Comparison of ENCODE assay signal across 8 cellular contexts in genomic region chr14:67359775-67360468, GRCh38. TPM values are rescaled to one million over a fixed set of nuclear protein-coding genes. Genes with fewer than 3 reads are reported as not detected.
DNase-seq lines count a peak whose midpoint lies in the region; ATAC-seq and TF ChIP-seq lines count a peak whose summit lies in the region.

ATP6V1D (minus strand) TSS chr14:67359804; CDS start chr14:67359698, 106 bp downstream.
EIF2S1 (plus strand) TSS chr14:67360328; CDS start chr14:67364768, 4,440 bp downstream.

- H3K4me3 ChIP-seq in fibroblast of pulmonary artery (replicated peaks; ENCODE audit: low read depth, low read length): peak within 1 kb of the TSS; percentile 98

- DNase-seq in ELR (ENCODE audit: low read depth) (peak; percentile 99), H4 (ENCODE audit: low spot score) (peak; percentile 99), LoVo (ENCODE audit: low spot score) (peak; percentile 99), fibroblast of pulmonary artery (ENCODE audit: low read depth) (peak; percentile 99)
- DNase-seq in activated effector memory CD4-positive, alpha-beta T cell treated with Interleukin-2 at 50 U/mL for 16 hours: peak; percentile 99
- DNase-seq in stimulated activated naive CD8-positive, alpha-beta T cell treated with anti-CD3 and anti-CD28 coated beads, Interleukin-15, amount 100 ng/mL, for 72 hours: peak; percentile 99 to 100

- TF ChIP-seq CTCF in fibroblast of pulmonary artery (IDR thresholded peaks at IDR 0.05; ENCODE audit: low read length, missing control alignments) (peak; percentile 98), nephron (IDR thresholded peaks at IDR 0.05; ENCODE audit: unreplicated experiment in 3 of 3) (peak; percentile 100)

- H3K4me1 Mint-ChIP-seq in nephron: peaks cover 56% of the 10 kb centered on the region
- H3K4me1 Mint-ChIP-seq in stimulated activated naive CD8-positive, alpha-beta T cell treated with anti-CD3 and anti-CD28 coated beads, Interleukin-15, amount 100 ng/mL, for 72 hours: peaks cover 61% of the 10 kb centered on the region

- peak; percentile 82 for TF ChIP-seq POLR2A in Raji (IDR thresholded peaks at IDR 0.05; ENCODE audit: insufficient read depth, low read depth, low read length)

- peak; percentile 95 for ATAC-seq in stimulated activated naive CD8-positive, alpha-beta T cell treated with anti-CD3 and anti-CD28 coated beads, Interleukin-15, amount 100 ng/mL, for 72 hours

- peak within 1 kb of the TSS; percentile 98 to 100 (median 99) for H3K27ac Mint-ChIP-seq in nephron
- peak within 1 kb of the TSS; percentile 97 to 99 for H3K27ac Mint-ChIP-seq in stimulated activated naive CD8-positive, alpha-beta T cell treated with anti-CD3 and anti-CD28 coated beads, Interleukin-15, amount 100 ng/mL, for 72 hours

- H3K9me3 Mint-ChIP-seq in nephron: no peaks in the 10 kb centered on the region
- H3K9me3 Mint-ChIP-seq in stimulated activated naive CD8-positive, alpha-beta T cell treated with anti-CD3 and anti-CD28 coated beads, Interleukin-15, amount 100 ng/mL, for 72 hours: no peaks in the 10 kb centered on the region

- H3K36me3 Mint-ChIP-seq in nephron (ENCODE audit: low read depth): peaks cover 9% of the 10 kb centered on the region

- H3K4me3 Mint-ChIP-seq in nephron: peak within 1 kb of the TSS; percentile 99 to 100 (median 99)
- peak within 1 kb of the TSS; percentile 95 to 96 for H3K4me3 Mint-ChIP-seq in stimulated activated naive CD8-positive, alpha-beta T cell treated with anti-CD3 and anti-CD28 coated beads, Interleukin-15, amount 100 ng/mL, for 72 hours

- H3K27me3 Mint-ChIP-seq in nephron (ENCODE audit: low read depth): no peaks in the 10 kb centered on the region
- H3K27me3 Mint-ChIP-seq in stimulated activated naive CD8-positive, alpha-beta T cell treated with anti-CD3 and anti-CD28 coated beads, Interleukin-15, amount 100 ng/mL, for 72 hours: no peaks in the 10 kb centered on the region

RNA-seq across cellular contexts. Expression of gene ATP6V1D, which starts in this region (rescaled TPM):
- 92.3 and 130 TPM in 2 replicates for total RNA-seq in H4 (2014; rRNA removed; shearing (Covaris generic))

RNA-seq across cellular contexts. Expression of gene EIF2S1, which starts in this region (rescaled TPM):
- 241 and 295 TPM in 2 replicates for total RNA-seq in H4 (2014; rRNA removed; shearing (Covaris generic))

Comparison
In these comparisons a context has a peak if more than half of its experiments do, and no peak if none do; other contexts are left out.
1. Peak in every context shown above with its lines: DNase-seq, ATAC-seq and H3K4me3 ChIP-seq.